ENCODE assay signal across 28 cellular contexts in the genomic region with DNA sequence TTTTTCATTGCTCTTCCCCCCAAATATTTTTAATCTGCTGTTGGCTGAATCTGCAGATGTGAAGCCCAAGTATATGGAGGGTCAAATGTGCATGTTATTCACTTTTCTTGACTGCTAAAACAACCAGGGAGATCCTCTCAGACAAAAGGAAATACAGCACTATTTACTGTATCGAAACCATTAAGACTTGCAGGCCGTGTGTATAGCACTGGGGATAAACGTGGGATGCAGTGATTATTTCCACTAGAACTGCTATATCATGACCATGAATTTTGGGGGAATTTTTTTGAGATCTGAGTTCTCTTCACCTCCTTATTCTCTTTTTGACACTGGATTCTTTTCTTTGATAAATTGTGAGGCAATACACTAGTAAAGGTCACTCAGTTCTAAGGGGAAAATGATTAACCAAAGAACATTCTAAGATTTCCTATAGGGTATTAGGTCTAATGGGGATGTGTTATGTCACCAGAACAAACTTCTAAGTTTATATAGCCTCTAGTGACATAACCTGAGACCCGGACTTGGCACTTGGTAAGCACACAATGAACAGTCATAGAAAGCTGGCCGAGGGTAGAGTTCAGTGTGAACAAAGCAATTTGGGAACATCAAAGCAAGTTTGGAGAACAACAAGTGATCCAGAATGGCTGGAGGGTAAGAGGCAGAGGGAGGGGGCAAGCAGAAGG. TPM values are rescaled to one million over a fixed set of nuclear protein-coding genes. Genes with fewer than 3 reads are reported as not detected.
"Had no signal": no experiment of that assay in that cellular context is flagged by ENCODE, and none has a peak within 500 bp of the region (broad histone marks: within the 10 kb centered on the region; RNA-seq: fewer than 3 reads in every experiment).

No MANE protein-coding gene starts in this region.

- H3K4me1 Mint-ChIP-seq: activated B cell treated with CpG ODN at 0.5 μM for 24 hours; activated CD4-positive, alpha-beta T cell treated with anti-CD3 and anti-CD28 coated beads, Interleukin-2, amount 10 ng/mL, durations not matched to agents 24 days and 14 days; T-helper 17 cell had no signal

- H3K27me3 Mint-ChIP-seq: activated CD4-positive, alpha-beta T cell treated with anti-CD3 and anti-CD28 coated beads, Interleukin-2, amount 10 ng/mL, durations not matched to agents 24 days and 14 days had no signal

- DNase-seq: activated B cell treated with CpG ODN at 0.5 μM for 24 hours; activated CD4-positive, alpha-beta T cell treated with anti-CD3 and anti-CD28 coated beads for 1 hour; activated CD4-positive, alpha-beta T cell treated with anti-CD3 and anti-CD28 coated beads, Interleukin-2, amount 10 ng/mL, durations not matched to agents 24 days and 14 days; activated CD4-positive, alpha-beta T cell treated with anti-CD3 and anti-CD28 coated beads, Interleukin-2, amount 50 U/mL, for 48 hours; activated CD8-positive, alpha-beta memory T cell treated with anti-CD3 and anti-CD28 coated beads for 24 hours; activated effector memory CD4-positive, alpha-beta T cell treated with anti-CD3 and anti-CD28 coated beads, Interleukin-2, amount 50 U/mL, for 16 hours; activated naive CD4-positive, alpha-beta T cell treated with Interleukin-2 at 50 U/mL for 16 hours; activated T-cell treated with anti-CD3 and anti-CD28 coated beads, Interleukin-2, amount 50 U/mL, for 4 hours; amygdala; brain microvascular endothelial cell; cerebellar nuclear complex; KG1; NCI-H1048; NCI-H1694 treated with DMSO at 0.1 percent for 48 hours; NCI-H2029 treated with DMSO at 0.1 percent for 48 hours; NCI-H345; NCI-H510A; NCI-H526 treated with DMSO at 0.1 percent for 48 hours; NCI-H82; NK-92 treated with Interleukin-12 subunit alpha and Interleukin-12 subunit beta, amount 100 ng/mL, for 24 hours; SHP77; T-helper 17 cell; T-helper 9 cell had no signal

- ATAC-seq: activated T-cell treated with anti-CD3 and anti-CD28 coated beads, Interleukin-2, amount 50 U/mL, for 4 hours; T-helper 17 cell had no signal

- H3K27ac ChIP-seq: brain microvascular endothelial cell had no signal

- H3K27me3 ChIP-seq: brain microvascular endothelial cell, Peyer's patch had no signal

- H3K9me3 ChIP-seq: Peyer's patch had no signal

- H3K27ac Mint-ChIP-seq: activated B cell treated with CpG ODN at 0.5 μM for 24 hours; activated CD4-positive, alpha-beta T cell treated with anti-CD3 and anti-CD28 coated beads, Interleukin-2, amount 10 ng/mL, durations not matched to agents 24 days and 14 days; activated naive CD8-positive, alpha-beta T cell; T-helper 17 cell had no signal

- H3K36me3 ChIP-seq: brain microvascular endothelial cell, Peyer's patch had no signal

- H3K4me1 ChIP-seq: Peyer's patch had no signal

- H3K4me3 Mint-ChIP-seq: activated B cell treated with CpG ODN at 0.5 μM for 24 hours; activated CD4-positive, alpha-beta T cell treated with anti-CD3 and anti-CD28 coated beads, Interleukin-2, amount 10 ng/mL, durations not matched to agents 24 days and 14 days; activated naive CD8-positive, alpha-beta T cell; activated T-cell treated with anti-CD3 and anti-CD28 coated beads, Interleukin-2, amount 50 U/mL, for 4 hours; T-helper 17 cell had no signal

- H3K4me3 ChIP-seq: Peyer's patch had no signal

RNA-seq across cellular contexts. Expression of gene UGT1A1, which starts 14.9 kb away (rescaled TPM):
- total RNA-seq: activated B cell treated with CpG ODN at 0.5 μM for 24 hours; activated CD4-positive, alpha-beta T cell treated with anti-CD3 and anti-CD28 coated beads, Interleukin-2, amount 10 ng/mL, durations not matched to agents 24 days and 14 days; activated T-cell treated with anti-CD3 and anti-CD28 coated beads, Interleukin-2, amount 50 U/mL, for 4 hours; cardiac septum; LHCN-M2; M059J; T-helper 17 cell had no signal

RNA-seq across cellular contexts. Expression of gene UGT1A3, which starts 16.4 kb away (rescaled TPM):
- total RNA-seq: activated B cell treated with CpG ODN at 0.5 μM for 24 hours; activated CD4-positive, alpha-beta T cell treated with anti-CD3 and anti-CD28 coated beads, Interleukin-2, amount 10 ng/mL, durations not matched to agents 24 days and 14 days; activated T-cell treated with anti-CD3 and anti-CD28 coated beads, Interleukin-2, amount 50 U/mL, for 4 hours; cardiac septum; LHCN-M2; M059J; T-helper 17 cell had no signal

RNA-seq across cellular contexts. Expression of gene UGT1A4, which starts 26.7 kb away (rescaled TPM):
- total RNA-seq: activated B cell treated with CpG ODN at 0.5 μM for 24 hours; activated CD4-positive, alpha-beta T cell treated with anti-CD3 and anti-CD28 coated beads, Interleukin-2, amount 10 ng/mL, durations not matched to agents 24 days and 14 days; activated T-cell treated with anti-CD3 and anti-CD28 coated beads, Interleukin-2, amount 50 U/mL, for 4 hours; cardiac septum; LHCN-M2; M059J; T-helper 17 cell had no signal

RNA-seq across cellular contexts. Expression of gene UGT1A5, which starts 32.5 kb away (rescaled TPM):
- total RNA-seq: activated B cell treated with CpG ODN at 0.5 μM for 24 hours; activated CD4-positive, alpha-beta T cell treated with anti-CD3 and anti-CD28 coated beads, Interleukin-2, amount 10 ng/mL, durations not matched to agents 24 days and 14 days; activated T-cell treated with anti-CD3 and anti-CD28 coated beads, Interleukin-2, amount 50 U/mL, for 4 hours; cardiac septum; LHCN-M2; M059J; T-helper 17 cell had no signal

RNA-seq across cellular contexts. Expression of gene MROH2A, which starts 32.9 kb away (rescaled TPM):
- total RNA-seq: activated B cell treated with CpG ODN at 0.5 μM for 24 hours; activated CD4-positive, alpha-beta T cell treated with anti-CD3 and anti-CD28 coated beads, Interleukin-2, amount 10 ng/mL, durations not matched to agents 24 days and 14 days; activated T-cell treated with anti-CD3 and anti-CD28 coated beads, Interleukin-2, amount 50 U/mL, for 4 hours; cardiac septum; LHCN-M2; M059J; T-helper 17 cell had no signal
